In genomic region chr7:97117372-97118188, GRCh38 we compare ENCODE assay signal across 1 cellular context.
TF ChIP-seq lines count a peak whose summit lies in the region.

SDHAF3 (plus strand) TSS chr7:97117698; CDS start chr7:97117724, 26 bp downstream.

TF ChIP-seq in HepG2, 621 proteins besides CTCF, POLR2A, EP300 and RAD21 (continued from another document and continues in another):
- TF ChIP-seq ZNF280D (CRISPR knock-in tag; IDR thresholded peaks at IDR 0.05), result peak; percentile 91
- no peak for TF ChIP-seq RELA (CRISPR knock-in tag; IDR thresholded peaks at IDR 0.05)
- no peak for TF ChIP-seq ZNF552 (CRISPR knock-in tag; IDR thresholded peaks at IDR 0.05; ENCODE audit: borderline replicate concordance)
- TF ChIP-seq ZNF704 (CRISPR knock-in tag; IDR thresholded peaks at IDR 0.05; ENCODE audit: borderline replicate concordance), result peak; percentile 83; the same call in 1 of the 2 replicates
- no peak for TF ChIP-seq TCF7L2 (IDR thresholded peaks at IDR 0.05; ENCODE audit: low read depth, low read length)
- TF ChIP-seq DDIT3 (CRISPR knock-in tag; IDR thresholded peaks at IDR 0.05), result no peak
- TF ChIP-seq ZNF549 (CRISPR knock-in tag; IDR thresholded peaks at IDR 0.05), result no peak
- peak; percentile 74; the same call in 1 of the 2 replicates for TF ChIP-seq PITX1 (CRISPR knock-in tag; IDR thresholded peaks at IDR 0.05)
- TF ChIP-seq ZNF619 (CRISPR knock-in tag; IDR thresholded peaks at IDR 0.05), result peak; percentile 64; the same call in 1 of the 2 replicates
- peak; percentile 79 for TF ChIP-seq BRD4 (CRISPR knock-in tag; IDR thresholded peaks at IDR 0.05)
- TF ChIP-seq ZNF24 (IDR thresholded peaks at IDR 0.05), result no peak
- TF ChIP-seq ZMYM2 (CRISPR knock-in tag; IDR thresholded peaks at IDR 0.05), result peak; percentile 88
- TF ChIP-seq SALL2 (CRISPR knock-in tag; IDR thresholded peaks at IDR 0.05), result no peak; the same call in 1 of the 2 replicates
- TF ChIP-seq HMGXB3 (CRISPR knock-in tag; IDR thresholded peaks at IDR 0.05; ENCODE audit: borderline replicate concordance), result peak; percentile 76; the same call in 1 of the 2 replicates
- TF ChIP-seq ZNF350 (CRISPR knock-in tag; IDR thresholded peaks at IDR 0.05; ENCODE audit: borderline replicate concordance, low read depth), result peak; percentile 98
- no peak for TF ChIP-seq FUBP1 (CRISPR knock-in tag; IDR thresholded peaks at IDR 0.05; ENCODE audit: borderline replicate concordance)
- no peak for TF ChIP-seq DMTF1 (CRISPR knock-in tag; IDR thresholded peaks at IDR 0.05)
- TF ChIP-seq ZNF772 (CRISPR knock-in tag; IDR thresholded peaks at IDR 0.05), result peak; percentile 69; the same call in 1 of the 2 replicates
- TF ChIP-seq NFE2L2 (IDR thresholded peaks at IDR 0.05; ENCODE audit: low read length), result no peak
- no peak; the same call in 1 of the 2 replicates for TF ChIP-seq ZNF3 (CRISPR knock-in tag; IDR thresholded peaks at IDR 0.05)
- TF ChIP-seq TRIM24 (CRISPR knock-in tag; IDR thresholded peaks at IDR 0.05), result peak; percentile 44; the same call in 1 of the 2 replicates
- no peak; the same call in 1 of the 2 replicates for TF ChIP-seq GFI1 (CRISPR knock-in tag; IDR thresholded peaks at IDR 0.05; ENCODE audit: borderline replicate concordance)
- no peak for TF ChIP-seq ZNF282 (IDR thresholded peaks at IDR 0.05; ENCODE audit: partially characterized antibody)
- TF ChIP-seq ZKSCAN8 (CRISPR knock-in tag; IDR thresholded peaks at IDR 0.05; ENCODE audit: borderline replicate concordance), result peak; percentile 72; the same call in 1 of the 2 replicates
- TF ChIP-seq SYNCRIP (IDR thresholded peaks at IDR 0.05; ENCODE audit: insufficient read depth, low read depth, low read length), result no peak
- peak; percentile 91 for TF ChIP-seq ZSCAN29 (CRISPR knock-in tag; conservative IDR thresholded peaks at IDR 0.05)
- 0 out of 2 replicates have a peak, but pooled peaks have one; percentile 78 for TF ChIP-seq BRF2 (CRISPR knock-in tag; IDR thresholded peaks at IDR 0.05)
- TF ChIP-seq RFX3 (CRISPR knock-in tag; IDR thresholded peaks at IDR 0.05), result no peak
- TF ChIP-seq NCOA5 (CRISPR knock-in tag; IDR thresholded peaks at IDR 0.05), result no peak
- peak; percentile 96; the same call in 1 of the 2 replicates for TF ChIP-seq ZNF512B (CRISPR knock-in tag; IDR thresholded peaks at IDR 0.05; ENCODE audit: borderline replicate concordance)
- peak; percentile 87 for TF ChIP-seq BHLHE40 (IDR thresholded peaks at IDR 0.05; ENCODE audit: low read length)
- no peak for TF ChIP-seq ATRX (CRISPR knock-in tag; IDR thresholded peaks at IDR 0.05; ENCODE audit: borderline replicate concordance)
- TF ChIP-seq HNRNPH1 (optimal IDR thresholded peaks at IDR 0.05; ENCODE audit: low read depth, low read length), result no peak
- TF ChIP-seq ZNF12 (CRISPR knock-in tag; IDR thresholded peaks at IDR 0.05), result peak; percentile 89
- no peak for TF ChIP-seq MAF1 (CRISPR knock-in tag; IDR thresholded peaks at IDR 0.05; ENCODE audit: borderline replicate concordance)
- 0 out of 2 replicates have a peak, but pooled peaks have one; percentile 62 for TF ChIP-seq NKX3-1 (CRISPR knock-in tag; IDR thresholded peaks at IDR 0.05)
- TF ChIP-seq ZNF335 (CRISPR knock-in tag; IDR thresholded peaks at IDR 0.05), result peak; percentile 72; the same call in 1 of the 2 replicates
- TF ChIP-seq YEATS4 (CRISPR knock-in tag; IDR thresholded peaks at IDR 0.05; ENCODE audit: borderline replicate concordance), result peak; percentile 90
- TF ChIP-seq E2F5 (CRISPR knock-in tag; conservative IDR thresholded peaks at IDR 0.05), result no peak
- no peak for TF ChIP-seq ZNF432 (CRISPR knock-in tag; IDR thresholded peaks at IDR 0.05; ENCODE audit: borderline replicate concordance)
- TF ChIP-seq CBX1 (IDR thresholded peaks at IDR 0.05; ENCODE audit: low read depth), result peak; percentile 99
- peak; percentile 78; the same call in 1 of the 2 replicates for TF ChIP-seq ARHGAP35 (CRISPR knock-in tag; IDR thresholded peaks at IDR 0.05; ENCODE audit: borderline replicate concordance)
- TF ChIP-seq ZNF460 (CRISPR knock-in tag; IDR thresholded peaks at IDR 0.05; ENCODE audit: borderline replicate concordance), result no peak
- no peak for TF ChIP-seq CENPX (CRISPR knock-in tag; IDR thresholded peaks at IDR 0.05)
- no peak; the same call in 1 of the 2 replicates for TF ChIP-seq ZBTB3 (CRISPR knock-in tag; IDR thresholded peaks at IDR 0.05; ENCODE audit: borderline replicate concordance, low read depth)
- no peak; the same call in 1 of the 2 replicates for TF ChIP-seq IRF1 (CRISPR knock-in tag; IDR thresholded peaks at IDR 0.05; ENCODE audit: low read depth)
